In the genomic region with DNA sequence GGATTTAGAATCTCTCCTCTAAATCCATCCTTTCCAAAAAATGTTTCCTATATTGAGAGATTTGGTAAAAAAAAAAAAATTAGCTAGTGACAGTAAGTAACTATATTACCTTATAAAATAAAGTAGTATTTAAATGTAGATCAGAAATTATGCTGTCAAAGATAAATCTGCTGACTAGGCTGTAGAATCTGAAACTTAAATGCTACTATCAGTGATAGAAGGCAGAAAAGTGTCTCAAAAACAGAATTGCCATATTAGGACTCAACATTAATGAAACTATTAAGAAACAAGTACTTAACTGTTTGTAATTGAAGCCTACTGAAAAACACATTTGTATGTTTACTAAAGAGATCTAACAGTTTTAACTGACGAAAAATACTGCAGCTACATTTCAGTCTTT, we compare ENCODE assay signal across 20 cellular contexts.
"Had no signal": no experiment of that assay in that cellular context is flagged by ENCODE, and none has a peak within 500 bp of the region (broad histone marks: within the 10 kb centered on the region; RNA-seq: fewer than 3 reads in every experiment).

No MANE protein-coding gene starts in this region.

- H3K36me3 Mint-ChIP-seq: naive B cell had no signal

- H3K4me3 ChIP-seq: colonic mucosa, hepatocyte, SJSA1, stomach, testis, upper lobe of right lung had no signal

- ATAC-seq: activated CD8-positive, alpha-beta memory T cell treated with anti-CD3 and anti-CD28 coated beads, Interleukin-2, amount 10 ng/mL, durations not matched to agents 7 days and 5 days; esophagus mucosa; upper lobe of right lung had no signal

- H3K27ac ChIP-seq: colonic mucosa, hepatocyte, SJSA1, stomach, testis, upper lobe of right lung had no signal

- H3K4me3 Mint-ChIP-seq: activated B cell treated with CpG ODN at 0.5 μM for 24 hours; activated CD8-positive, alpha-beta memory T cell treated with anti-CD3 and anti-CD28 coated beads, Interleukin-2, amount 10 ng/mL, durations not matched to agents 7 days and 5 days; naive B cell; T-helper 2 cell treated with Interferon-gamma antibody and Interleukin-4, amounts not matched to agents 5 μg/mL and 100 μg/mL, for 36 hours had no signal

- H3K9me3 ChIP-seq: colonic mucosa, SJSA1, stomach, testis, upper lobe of right lung had no signal

- DNase-seq: activated B cell treated with CpG ODN at 0.5 μM for 24 hours; activated CD4-positive, alpha-beta T cell treated with anti-CD3 and anti-CD28 coated beads, Interleukin-2, amount 50 U/mL, for 1 hour; activated CD8-positive, alpha-beta memory T cell treated with anti-CD3 and anti-CD28 coated beads, Interleukin-2, amount 10 ng/mL, durations not matched to agents 7 days and 5 days; activated naive CD4-positive, alpha-beta T cell; activated T-cell treated with anti-CD3 and anti-CD28 coated beads, Interleukin-2, amount 50 U/mL, for 48 hours; colonic mucosa; islet precursor cell; naive B cell; nucleus accumbens; posterior cingulate gyrus; retina; stimulated activated CD4-positive, alpha-beta T cell treated with anti-CD3 and anti-CD28 coated beads, Interleukin-4, amount 100 ng/mL, for 24 hours; stomach; SW 1271; testis; upper lobe of right lung had no signal

- H3K27me3 Mint-ChIP-seq: activated B cell treated with CpG ODN at 0.5 μM for 24 hours; activated CD8-positive, alpha-beta memory T cell treated with anti-CD3 and anti-CD28 coated beads, Interleukin-2, amount 10 ng/mL, durations not matched to agents 7 days and 5 days; naive B cell had no signal

- H3K36me3 ChIP-seq: colonic mucosa had no signal

- H3K4me1 ChIP-seq: colonic mucosa, SJSA1, stomach, testis, upper lobe of right lung had no signal

- H3K4me1 Mint-ChIP-seq: activated B cell treated with CpG ODN at 0.5 μM for 24 hours, naive B cell had no signal

- H3K9me3 Mint-ChIP-seq: activated B cell treated with CpG ODN at 0.5 μM for 24 hours; naive B cell; T-helper 2 cell treated with Interferon-gamma antibody and Interleukin-4, amounts not matched to agents 5 μg/mL and 100 μg/mL, for 36 hours had no signal

- H3K27me3 ChIP-seq: colonic mucosa, hepatocyte, SJSA1, stomach, testis, upper lobe of right lung had no signal

- H3K27ac Mint-ChIP-seq: activated B cell treated with CpG ODN at 0.5 μM for 24 hours; activated CD8-positive, alpha-beta memory T cell treated with anti-CD3 and anti-CD28 coated beads, Interleukin-2, amount 10 ng/mL, durations not matched to agents 7 days and 5 days had no signal
